In genomic region chr16:2572709-2573108, GRCh38 we compare ENCODE assay signal across 12 cellular contexts. TPM values are rescaled to one million over a fixed set of nuclear protein-coding genes. Genes with fewer than 3 reads are reported as not detected.
A peak's percentile ranks its signal among the peaks of the same experiment; 100 is the strongest.
DNase-seq lines count a peak whose midpoint lies in the region; ATAC-seq, FAIRE-seq and TF ChIP-seq lines count a peak whose summit lies in the region.
"Not testable (repeated sequence)": the region's sequence is repeated elsewhere in the genome, so short reads cannot be mapped to it uniquely, and the experiment has no call there.
"Had no signal": no experiment of that assay in that cellular context is flagged by ENCODE, and none has a peak within 500 bp of the region (broad histone marks: within the 10 kb centered on the region; RNA-seq: fewer than 3 reads in every experiment).

No MANE protein-coding gene starts in this region.

- in situ Hi-C loops in K562 (cut with MboI), result not testable (repeated sequence)

- H4K20me1 ChIP-seq in K562 (replicated peaks; ENCODE audit: control insufficient read depth, insufficient read depth, low read length), result not testable (repeated sequence)

- H3K36me3 Mint-ChIP-seq in CD8-positive, alpha-beta T cell; activated B cell treated with CpG ODN at 0.5 μM for 24 hours (ENCODE audit: low read depth); activated CD8-positive, alpha-beta memory T cell treated with anti-CD3 and anti-CD28 coated beads, Interleukin-2, amount 10 ng/mL, durations not matched to agents 7 days and 5 days; activated naive CD4-positive, alpha-beta T cell treated with anti-CD3 and anti-CD28 coated beads, Interleukin-2, amount 50 U/mL, for 72 hours; stimulated activated naive B cell treated with anti-CD40 and anti-IgM and Interleukin-4, amounts not matched to agents 10 μg/mL and 1 μg/mL and 100 μg/mL, for 72 hours: not testable (repeated sequence)

- not testable (repeated sequence) for TF ChIP-seq EP300 in K562 (IDR thresholded peaks at IDR 0.05; ENCODE audit: low read length)

- H3K4me2 ChIP-seq in K562 (ENCODE audit: insufficient read depth, low read length), result not testable (repeated sequence)

- TSS peak; percentile 34 for BruUV-seq in K562 (replicated peaks; lab: Mats Ljungman, UMichigan)

- not testable (repeated sequence) for H3K27ac ChIP-seq in CD8-positive, alpha-beta T cell (ENCODE audit: low read depth, low read length); K562 (ENCODE audit: extremely low read depth, low read depth, low read length)

- not testable (repeated sequence) for H3K79me2 ChIP-seq in K562 (ENCODE audit: control insufficient read depth, insufficient read depth, low read length)

- not testable (repeated sequence) for DNase-seq in CD8-positive, alpha-beta T cell; GM18507 (ENCODE audit: extremely low spot score, insufficient read length, low read depth); activated B cell treated with CpG ODN at 0.5 μM for 24 hours; activated CD8-positive, alpha-beta memory T cell treated with anti-CD3 and anti-CD28 coated beads, Interleukin-2, amount 10 ng/mL, durations not matched to agents 7 days and 5 days; activated naive CD4-positive, alpha-beta T cell treated with anti-CD3 and anti-CD28 coated beads, Interleukin-2, amount 50 U/mL, for 72 hours (ENCODE audit: low spot score in 2 of 2); K562 (ENCODE audit: extremely low read depth in 1 of 4, low spot score in 3 of 4); stimulated activated naive B cell treated with anti-CD40 and anti-IgM and Interleukin-4, amounts not matched to agents 10 μg/mL and 1 μg/mL and 100 μg/mL, for 72 hours

- H3K27me3 ChIP-seq in CD8-positive, alpha-beta T cell (ENCODE audit: insufficient read depth, low read length); K562 (ENCODE audit: control insufficient read depth in 2 of 2, insufficient read depth in 2 of 2, low read length in 2 of 2): not testable (repeated sequence)

- TF ChIP-seq RAD21 in K562 (CRISPR knock-in tag; conservative IDR thresholded peaks at IDR 0.05 in 1 of 2, IDR thresholded peaks at IDR 0.05 in 1 of 2), result not testable (repeated sequence)

- not testable (repeated sequence) for H2AFZ ChIP-seq in K562 (ENCODE audit: low read depth, low read length)

- TF ChIP-seq CTCF in CD8-positive, alpha-beta T cell (IDR thresholded peaks at IDR 0.05); activated B cell treated with CpG ODN at 0.5 μM for 24 hours (IDR thresholded peaks at IDR 0.05); K562 (IDR thresholded peaks at IDR 0.05 in 2 of 3, conservative IDR thresholded peaks at IDR 0.05 in 1 of 3; ENCODE audit: insufficient read depth in 2 of 3, low read depth in 1 of 3, low read length in 3 of 3): not testable (repeated sequence)

- H3K4me3 Mint-ChIP-seq in CD8-positive, alpha-beta T cell; activated B cell treated with CpG ODN at 0.5 μM for 24 hours; activated CD8-positive, alpha-beta memory T cell treated with anti-CD3 and anti-CD28 coated beads, Interleukin-2, amount 10 ng/mL, durations not matched to agents 7 days and 5 days; stimulated activated naive B cell treated with anti-CD40 and anti-IgM and Interleukin-4, amounts not matched to agents 10 μg/mL and 1 μg/mL and 100 μg/mL, for 72 hours: not testable (repeated sequence)

- H3K4me3 ChIP-seq in CD8-positive, alpha-beta T cell (ENCODE audit: low read depth, low read length); K562: not testable (repeated sequence)

- POLR2A ChIA-PET in CD8-positive, alpha-beta T cell (lab: Charles Lee); activated B cell treated with CpG ODN at 0.5 μM for 24 hours (lab: Charles Lee); K562 (lab: Yijun Ruan, JAX): not testable (repeated sequence)

- CTCF ChIA-PET in CD8-positive, alpha-beta T cell (lab: Charles Lee); activated B cell treated with CpG ODN at 0.5 μM for 24 hours (lab: Charles Lee); activated CD8-positive, alpha-beta memory T cell treated with anti-CD3 and anti-CD28 coated beads, Interleukin-2, amount 10 ng/mL, durations not matched to agents 7 days and 5 days (lab: Charles Lee); K562 (lab: Yijun Ruan, JAX; ENCODE audit: low intra/inter-chr PET ratio): not testable (repeated sequence)

- TF ChIP-seq POLR2A in K562 (conservative IDR thresholded peaks at IDR 0.05), result not testable (repeated sequence)

- FAIRE-seq in GM18507 (lab: Jason Lieb, UNC), result peak; percentile 65
- not testable (repeated sequence) for FAIRE-seq in K562 (lab: Jason Lieb, UNC)

- H3K27ac Mint-ChIP-seq in CD8-positive, alpha-beta T cell; activated B cell treated with CpG ODN at 0.5 μM for 24 hours; activated CD8-positive, alpha-beta memory T cell treated with anti-CD3 and anti-CD28 coated beads, Interleukin-2, amount 10 ng/mL, durations not matched to agents 7 days and 5 days; activated naive CD4-positive, alpha-beta T cell treated with anti-CD3 and anti-CD28 coated beads, Interleukin-2, amount 50 U/mL, for 72 hours; stimulated activated naive B cell treated with anti-CD40 and anti-IgM and Interleukin-4, amounts not matched to agents 10 μg/mL and 1 μg/mL and 100 μg/mL, for 72 hours: not testable (repeated sequence)

- not testable (repeated sequence) for H3K4me1 ChIP-seq in CD8-positive, alpha-beta T cell (ENCODE audit: insufficient read depth, low read length); K562 (replicated peaks in 1 of 2; ENCODE audit: control insufficient read depth in 2 of 2, insufficient read depth in 2 of 2, low read length in 2 of 2)

- intact Hi-C loops in CD8-positive, alpha-beta T cell (cut with DNase I, micrococcal nuclease); activated B cell treated with CpG ODN at 0.5 μM for 24 hours (cut with micrococcal nuclease); K562 (cut with micrococcal nuclease): not testable (repeated sequence)

- not testable (repeated sequence) for H3K27me3 Mint-ChIP-seq in CD8-positive, alpha-beta T cell (ENCODE audit: low read depth); activated B cell treated with CpG ODN at 0.5 μM for 24 hours; activated CD8-positive, alpha-beta memory T cell treated with anti-CD3 and anti-CD28 coated beads, Interleukin-2, amount 10 ng/mL, durations not matched to agents 7 days and 5 days; stimulated activated naive B cell treated with anti-CD40 and anti-IgM and Interleukin-4, amounts not matched to agents 10 μg/mL and 1 μg/mL and 100 μg/mL, for 72 hours

- H3K9me1 ChIP-seq in K562 (ENCODE audit: control insufficient read depth, insufficient read depth, low read length), result not testable (repeated sequence)

- H3K4me1 Mint-ChIP-seq in CD8-positive, alpha-beta T cell (ENCODE audit: low read depth); activated B cell treated with CpG ODN at 0.5 μM for 24 hours; activated CD8-positive, alpha-beta memory T cell treated with anti-CD3 and anti-CD28 coated beads, Interleukin-2, amount 10 ng/mL, durations not matched to agents 7 days and 5 days; stimulated activated naive B cell treated with anti-CD40 and anti-IgM and Interleukin-4, amounts not matched to agents 10 μg/mL and 1 μg/mL and 100 μg/mL, for 72 hours: not testable (repeated sequence)

- H3K9me3 Mint-ChIP-seq in CD8-positive, alpha-beta T cell; activated B cell treated with CpG ODN at 0.5 μM for 24 hours; activated CD8-positive, alpha-beta memory T cell treated with anti-CD3 and anti-CD28 coated beads, Interleukin-2, amount 10 ng/mL, durations not matched to agents 7 days and 5 days (ENCODE audit: low read depth); activated naive CD4-positive, alpha-beta T cell treated with anti-CD3 and anti-CD28 coated beads, Interleukin-2, amount 50 U/mL, for 72 hours; stimulated activated naive B cell treated with anti-CD40 and anti-IgM and Interleukin-4, amounts not matched to agents 10 μg/mL and 1 μg/mL and 100 μg/mL, for 72 hours: not testable (repeated sequence)

- H3K36me3 ChIP-seq in CD8-positive, alpha-beta T cell (ENCODE audit: insufficient read depth, low read length); K562 (ENCODE audit: control insufficient read depth, insufficient read depth, low read length): not testable (repeated sequence)

- WGBS in K562 (ENCODE audit: insufficient coverage, low coverage, missing lambda C conversion rate), result no CpG with 5 or more reads among the region's 6 CpGs

- H3K9ac ChIP-seq in K562 (ENCODE audit: insufficient read depth in 1 of 2, low read depth in 2 of 2, low read length in 2 of 2), result not testable (repeated sequence)

- ATAC-seq in CD8-positive, alpha-beta T cell, result peak; percentile 48
- ATAC-seq in activated B cell treated with CpG ODN at 0.5 μM for 24 hours (ENCODE audit: low read depth), result peak; percentile 83
- peak; percentile 23 for ATAC-seq in activated CD8-positive, alpha-beta memory T cell treated with anti-CD3 and anti-CD28 coated beads, Interleukin-2, amount 10 ng/mL, durations not matched to agents 7 days and 5 days
- peak; percentile 82 to 83 for ATAC-seq in activated naive CD4-positive, alpha-beta T cell treated with anti-CD3 and anti-CD28 coated beads, Interleukin-2, amount 50 U/mL, for 72 hours
- not testable (repeated sequence) for ATAC-seq in K562
- ATAC-seq in stimulated activated naive B cell treated with anti-CD40 and anti-IgM and Interleukin-4, amounts not matched to agents 10 μg/mL and 1 μg/mL and 100 μg/mL, for 72 hours (replicated peaks), result peak; percentile 71 to 82

- not testable (repeated sequence) for H3K9me3 ChIP-seq in CD8-positive, alpha-beta T cell (ENCODE audit: low read length); K562 (replicated peaks; ENCODE audit: control insufficient read depth, insufficient read depth, low read depth, low read length)

RNA-seq across cellular contexts. Expression of gene PDPK1, which starts 34.9 kb away (rescaled TPM):
- total RNA-seq in CD8-positive, alpha-beta T cell, result 10 to 100 TPM; 42.3 to 49.2 TPM
- 42.5 and 62.0 TPM in 2 replicates for total RNA-seq in activated B cell treated with CpG ODN at 0.5 μM for 24 hours
- 10 to 100 TPM; 40.3 to 45.1 TPM for total RNA-seq in activated CD8-positive, alpha-beta memory T cell treated with anti-CD3 and anti-CD28 coated beads, Interleukin-2, amount 10 ng/mL, durations not matched to agents 7 days and 5 days
- 10 to 100 TPM; 36.5 to 57.6 TPM for total RNA-seq in activated naive CD4-positive, alpha-beta T cell treated with anti-CD3 and anti-CD28 coated beads, Interleukin-2, amount 50 U/mL, for 72 hours
- total RNA-seq in K562 (2011; cell fraction: chromatin; rRNA removed; ENCODE audit: low replicate concordance), result 117 and 145 TPM in 2 replicates
- total RNA-seq in K562 (2011; cell fraction: nucleolus; rRNA removed), result 53.9 and 57.6 TPM in 2 replicates
- total RNA-seq in K562 (2011; cell fraction: nucleoplasm; rRNA removed), result 56.8 and 78.9 TPM in 2 replicates
- total RNA-seq in K562 (2014; rRNA removed), result 11.1 and 16.5 TPM in 2 replicates
- total RNA-seq in K562 (2014; rRNA removed; fragmentation: Illumina TruSeq; extraction: Trizol), result 18.7 and 20.4 TPM in 2 replicates
- total RNA-seq in K562 (2015; rRNA removed; fragmentation: Illumina TruSeq; extraction: Trizol), result 15.2 and 17.1 TPM in 2 replicates
- 37.2 and 38.9 TPM in 2 replicates for total RNA-seq in K562 (2021)
- polyA plus RNA-seq in K562 (2011; rRNA removed), result 32.1 and 37.1 TPM in 2 replicates
- polyA plus RNA-seq in K562 (2011; cell fraction: cytosol; rRNA removed), result 18.7 and 25.8 TPM in 2 replicates
- 31.1 and 36.8 TPM in 2 replicates for polyA plus RNA-seq in K562 (2011; cell fraction: nucleus; rRNA removed)
- polyA plus RNA-seq in K562 (2012), result 16.3 and 20.5 TPM in 2 replicates
- polyA plus RNA-seq in K562 (2014; fragmentation: Illumina TruSeq; extraction: Trizol), result 30.3 and 32.4 TPM in 2 replicates
- 1 to 10 TPM; 4.0 to 4.6 TPM for polyA plus RNA-seq in K562 (2014; fragmentation: Nextera tagmentation; extraction: Ambion mirVana)
- 21.3 and 22.3 TPM in 2 replicates for polyA plus RNA-seq in K562 (2014; rRNA removed)
- 40.3 and 44.0 TPM in 2 replicates for polyA minus RNA-seq in K562 (2011; rRNA and poly(A)+ RNA removed)
- polyA minus RNA-seq in K562 (2011; cell fraction: cytosol; rRNA and poly(A)+ RNA removed), result 13.6 and 19.9 TPM in 2 replicates
- polyA minus RNA-seq in K562 (2011; cell fraction: nucleus; rRNA and poly(A)+ RNA removed), result 15.1 and 20.4 TPM in 2 replicates

RNA-seq across cellular contexts. Expression of gene CEMP1, which starts 41.5 kb away (rescaled TPM):
- total RNA-seq in CD8-positive, alpha-beta T cell, result under 1 TPM; 0.46 to 0.47 TPM
- total RNA-seq in activated B cell treated with CpG ODN at 0.5 μM for 24 hours (0.16 and 0.66 TPM in 2 replicates), K562 (2014; rRNA removed) (not detected in 2 replicates), K562 (2014; rRNA removed; fragmentation: Illumina TruSeq; extraction: Trizol) (not detected in 2 replicates), K562 (2015; rRNA removed; fragmentation: Illumina TruSeq; extraction: Trizol) (not detected in 2 replicates), K562 (2021) (not detected in 2 replicates)
- not detected for total RNA-seq in activated CD8-positive, alpha-beta memory T cell treated with anti-CD3 and anti-CD28 coated beads, Interleukin-2, amount 10 ng/mL, durations not matched to agents 7 days and 5 days
- under 1 TPM in 1 of 2 donors, not detected in 1; 0.50 TPM for total RNA-seq in activated naive CD4-positive, alpha-beta T cell treated with anti-CD3 and anti-CD28 coated beads, Interleukin-2, amount 50 U/mL, for 72 hours
- 0.21 TPM in 1 of 2 replicates, not detected in the other for total RNA-seq in K562 (2011; cell fraction: chromatin; rRNA removed; ENCODE audit: low replicate concordance)
- total RNA-seq in K562 (2011; cell fraction: nucleolus; rRNA removed), result 0.39 and 0.83 TPM in 2 replicates
- not detected in 2 replicates for total RNA-seq in K562 (2011; cell fraction: nucleoplasm; rRNA removed)
- polyA plus RNA-seq in K562 (2011; rRNA removed) (not detected in 2 replicates), K562 (2014; fragmentation: Illumina TruSeq; extraction: Trizol) (not detected in 2 replicates), K562 (2014; fragmentation: Nextera tagmentation; extraction: Ambion mirVana) (under 1 TPM in 1 of 2 experiments, not detected in 1; 0.45 TPM), K562 (2014; rRNA removed) (0.05 TPM in 1 of 2 replicates, not detected in the other)
- not detected in 2 replicates for polyA plus RNA-seq in K562 (2011; cell fraction: cytosol; rRNA removed)
- polyA plus RNA-seq in K562 (2011; cell fraction: nucleus; rRNA removed), result 0.11 TPM in 1 of 2 replicates, not detected in the other
- 3.4 TPM in 1 of 2 replicates, not detected in the other for polyA plus RNA-seq in K562 (2012)
- polyA minus RNA-seq in K562 (2011; rRNA and poly(A)+ RNA removed), result not detected in 2 replicates
- not detected in 2 replicates for polyA minus RNA-seq in K562 (2011; cell fraction: cytosol; rRNA and poly(A)+ RNA removed)
- 0.13 and 0.33 TPM in 2 replicates for polyA minus RNA-seq in K562 (2011; cell fraction: nucleus; rRNA and poly(A)+ RNA removed)
- total RNA-seq: A673, H1, H9, HepG2 had no signal
- polyA plus RNA-seq: AG04450, H1, HepG2 had no signal

RNA-seq across cellular contexts. Expression of gene AMDHD2, which starts 52.5 kb away (rescaled TPM):
- 100 to 1,000 TPM; 212 to 226 TPM for total RNA-seq in CD8-positive, alpha-beta T cell
- total RNA-seq in activated B cell treated with CpG ODN at 0.5 μM for 24 hours, result 65.5 and 90.8 TPM in 2 replicates
- 10 to 100 TPM; 52.5 to 54.2 TPM for total RNA-seq in activated CD8-positive, alpha-beta memory T cell treated with anti-CD3 and anti-CD28 coated beads, Interleukin-2, amount 10 ng/mL, durations not matched to agents 7 days and 5 days
- 10 to 100 TPM; 37.0 to 37.2 TPM for total RNA-seq in activated naive CD4-positive, alpha-beta T cell treated with anti-CD3 and anti-CD28 coated beads, Interleukin-2, amount 50 U/mL, for 72 hours
- 56.1 and 256 TPM in 2 replicates for total RNA-seq in K562 (2011; cell fraction: chromatin; rRNA removed; ENCODE audit: low replicate concordance)
- total RNA-seq in K562 (2011; cell fraction: nucleolus; rRNA removed), result 207 and 245 TPM in 2 replicates
- total RNA-seq in K562 (2011; cell fraction: nucleoplasm; rRNA removed), result 104 and 109 TPM in 2 replicates
- 39.5 and 48.7 TPM in 2 replicates for total RNA-seq in K562 (2014; rRNA removed)
- total RNA-seq in K562 (2014; rRNA removed; fragmentation: Illumina TruSeq; extraction: Trizol), result 2.0 and 3.6 TPM in 2 replicates
- 23.0 and 24.9 TPM in 2 replicates for total RNA-seq in K562 (2015; rRNA removed; fragmentation: Illumina TruSeq; extraction: Trizol)
- 42.3 and 55.1 TPM in 2 replicates for total RNA-seq in K562 (2021)
- polyA plus RNA-seq in K562 (2011; rRNA removed), result 11.7 and 19.0 TPM in 2 replicates
- polyA plus RNA-seq in K562 (2011; cell fraction: cytosol; rRNA removed), result 12.6 and 34.7 TPM in 2 replicates
- polyA plus RNA-seq in K562 (2011; cell fraction: nucleus; rRNA removed), result 186 and 323 TPM in 2 replicates
- 37.8 and 57.1 TPM in 2 replicates for polyA plus RNA-seq in K562 (2012)
- 10.1 and 18.1 TPM in 2 replicates for polyA plus RNA-seq in K562 (2014; fragmentation: Illumina TruSeq; extraction: Trizol)
- polyA plus RNA-seq in K562 (2014; fragmentation: Nextera tagmentation; extraction: Ambion mirVana), result under 1 TPM in 1 of 2 experiments, not detected in 1; 0.38 TPM
- polyA plus RNA-seq in K562 (2014; rRNA removed), result 54.4 and 56.9 TPM in 2 replicates
- polyA minus RNA-seq in K562 (2011; rRNA and poly(A)+ RNA removed), result 2.0 and 5.0 TPM in 2 replicates
- polyA minus RNA-seq in K562 (2011; cell fraction: cytosol; rRNA and poly(A)+ RNA removed), result 11.7 and 14.9 TPM in 2 replicates
- 48.8 and 59.8 TPM in 2 replicates for polyA minus RNA-seq in K562 (2011; cell fraction: nucleus; rRNA and poly(A)+ RNA removed)

RNA-seq across cellular contexts. Expression of gene ATP6V0C, which starts 59.0 kb away (rescaled TPM):
- 100 to 1,000 TPM; 260 TPM for total RNA-seq in CD8-positive, alpha-beta T cell
- 74.9 and 91.4 TPM in 2 replicates for total RNA-seq in activated B cell treated with CpG ODN at 0.5 μM for 24 hours
- 100 to 1,000 TPM; 104 to 121 TPM for total RNA-seq in activated CD8-positive, alpha-beta memory T cell treated with anti-CD3 and anti-CD28 coated beads, Interleukin-2, amount 10 ng/mL, durations not matched to agents 7 days and 5 days
- total RNA-seq in activated naive CD4-positive, alpha-beta T cell treated with anti-CD3 and anti-CD28 coated beads, Interleukin-2, amount 50 U/mL, for 72 hours, result 100 to 1,000 TPM in 1 of 2 donors, 10 to 100 TPM in 1; 94.4 to 127 TPM
- 30.3 and 91.0 TPM in 2 replicates for total RNA-seq in K562 (2011; cell fraction: chromatin; rRNA removed; ENCODE audit: low replicate concordance)
- 132 and 138 TPM in 2 replicates for total RNA-seq in K562 (2011; cell fraction: nucleolus; rRNA removed)
- total RNA-seq in K562 (2011; cell fraction: nucleoplasm; rRNA removed), result 102 and 104 TPM in 2 replicates
- total RNA-seq in K562 (2014; rRNA removed), result 28.4 and 48.6 TPM in 2 replicates
- total RNA-seq in K562 (2014; rRNA removed; fragmentation: Illumina TruSeq; extraction: Trizol), result 10.2 and 10.8 TPM in 2 replicates
- total RNA-seq in K562 (2015; rRNA removed; fragmentation: Illumina TruSeq; extraction: Trizol), result 22.7 and 24.3 TPM in 2 replicates
- total RNA-seq in K562 (2021), result 213 and 228 TPM in 2 replicates
- 7.1 and 14.1 TPM in 2 replicates for polyA plus RNA-seq in K562 (2011; rRNA removed)
- 28.4 and 49.5 TPM in 2 replicates for polyA plus RNA-seq in K562 (2011; cell fraction: cytosol; rRNA removed)
- 18.4 and 28.6 TPM in 2 replicates for polyA plus RNA-seq in K562 (2011; cell fraction: nucleus; rRNA removed)
- polyA plus RNA-seq in K562 (2012), result 228 and 237 TPM in 2 replicates
- polyA plus RNA-seq in K562 (2014; fragmentation: Illumina TruSeq; extraction: Trizol), result 44.5 and 83.3 TPM in 2 replicates
- 1 to 10 TPM; 2.9 to 5.2 TPM for polyA plus RNA-seq in K562 (2014; fragmentation: Nextera tagmentation; extraction: Ambion mirVana)
- 63.0 and 66.3 TPM in 2 replicates for polyA plus RNA-seq in K562 (2014; rRNA removed)
- 4.5 and 5.5 TPM in 2 replicates for polyA minus RNA-seq in K562 (2011; rRNA and poly(A)+ RNA removed)
- polyA minus RNA-seq in K562 (2011; cell fraction: cytosol; rRNA and poly(A)+ RNA removed), result 81.8 and 143 TPM in 2 replicates
- polyA minus RNA-seq in K562 (2011; cell fraction: nucleus; rRNA and poly(A)+ RNA removed), result 8.2 and 10.8 TPM in 2 replicates
